6 cellular contexts compared by ENCODE assay signal in genomic region chr17:41810659-41811548, GRCh38. TPM values are rescaled to one million over a fixed set of nuclear protein-coding genes. Genes with fewer than 3 reads are reported as not detected.
DNase-seq lines count a peak whose midpoint lies in the region; ATAC-seq and TF ChIP-seq lines count a peak whose summit lies in the region.

No MANE protein-coding gene starts in this region.

- H3K4me3 ChIP-seq in BJ (ENCODE audit: low read depth, low read length) = peak overlapping the region; percentile 88
- peak overlapping the region; percentile 53 for H3K4me3 ChIP-seq in OCI-LY1 (ENCODE audit: low read depth, low read length, poor library complexity, severe bottlenecking)
- H3K4me3 ChIP-seq in left ventricle myocardium inferior = peak overlapping the region; percentile 89
- H3K4me3 ChIP-seq in tibial nerve = peak overlapping the region; percentile 74 to 86 (median 84)

- H3K9me3 ChIP-seq in OCI-LY1 (ENCODE audit: low read length) (no peaks in the 10 kb centered on the region), left ventricle myocardium inferior (replicated peaks) (no peaks in the 10 kb centered on the region), tibial nerve (no peaks in the 10 kb centered on the region)

- H3K27me3 ChIP-seq in BJ (ENCODE audit: control insufficient read depth, insufficient read depth, low read length) = no peaks in the 10 kb centered on the region
- peaks cover 7% of the 10 kb centered on the region; the same call in 1 of the 2 replicates for H3K27me3 ChIP-seq in OCI-LY1 (ENCODE audit: insufficient read depth, low read length)
- peaks cover 4% of the 10 kb centered on the region for H3K27me3 ChIP-seq in left ventricle myocardium inferior (ENCODE audit: low read depth)
- no peaks in the 10 kb centered on the region for H3K27me3 ChIP-seq in tibial nerve

- no peaks in the 10 kb centered on the region for H3F3A ChIP-seq in OCI-LY1 (ENCODE audit: insufficient read depth, low read length)

- TF ChIP-seq POLR2A in tibial nerve (IDR thresholded peaks at IDR 0.05) = no peak

- H3K79me2 ChIP-seq in OCI-LY1 (ENCODE audit: insufficient read depth, low read length) = no peaks in the 10 kb centered on the region

- H3K36me3 ChIP-seq in BJ (ENCODE audit: control insufficient read depth, insufficient read depth, low read length) = peaks cover 10% of the 10 kb centered on the region
- H3K36me3 ChIP-seq in OCI-LY1 (ENCODE audit: insufficient read depth, low read length) = no peaks in the 10 kb centered on the region
- H3K36me3 ChIP-seq in left ventricle myocardium inferior = peaks cover 5% of the 10 kb centered on the region
- H3K36me3 ChIP-seq in tibial nerve = peaks cover 0 to 19% (median 0%) of the 10 kb centered on the region in 3 donors

- intact Hi-C loops in left ventricle myocardium inferior (cut with micrococcal nuclease) = no loop called here

- no peak for ATAC-seq in HG03571 (IDR thresholded peaks at IDR 0.05; ENCODE audit: unreplicated experiment)

- no peak for TF ChIP-seq EP300 in tibial nerve (IDR thresholded peaks at IDR 0.05)

- no peaks in the 10 kb centered on the region for H4K20me1 ChIP-seq in OCI-LY1 (ENCODE audit: insufficient read depth, low read length)

- CTCF ChIA-PET in BJ (lab: Yijun Ruan, JAX) = interaction anchor here (0.6 to 4.4 kb wide), 15 partner anchors 9 to 152 kb away, joined by 3 to 36 read pairs (median 4); partner anchors contain the start of genes JUP and KLHL10

- 28 to 70% methylated on average over 19 to 48 of the region's 58 CpGs for WGBS in tibial nerve, 2 donors

- H3K27ac ChIP-seq in OCI-LY1 (ENCODE audit: low read depth, low read length, poor library complexity, severe bottlenecking) (no peak overlapping the region), left ventricle myocardium inferior (replicated peaks) (peak overlapping the region; percentile 76), tibial nerve (peak overlapping the region; percentile 2 to 84 (median 75))

- H3K4me2 ChIP-seq in OCI-LY1 (ENCODE audit: low read length) = peak overlapping the region; percentile 52

- H2AFZ ChIP-seq in OCI-LY1 (ENCODE audit: low read length) = no peak overlapping the region

- TF ChIP-seq CTCF in BJ (IDR thresholded peaks at IDR 0.05; ENCODE audit: insufficient read depth, low read depth, low read length) (no peak), OCI-LY1 (IDR thresholded peaks at IDR 0.05; ENCODE audit: low read length) (no peak), left ventricle myocardium inferior (IDR thresholded peaks at IDR 0.05; ENCODE audit: borderline replicate concordance) (no peak), tibial nerve (IDR thresholded peaks at IDR 0.05) (no peak)

- DNase-seq in BJ (ENCODE audit: low read depth) (no peak), left ventricle myocardium inferior (no peak), tibial nerve (ENCODE audit: low spot score in 2 of 2) (no peak)
- no peak for DNase-seq in stimulated activated CD4-positive, alpha-beta T cell treated with anti-CD3 and anti-CD28 coated beads, Interleukin-4, amount 100 ng/mL, for 24 hours

- peaks cover 7% of the 10 kb centered on the region for H3K4me1 ChIP-seq in OCI-LY1 (ENCODE audit: insufficient read depth, low read length, severe bottlenecking)
- H3K4me1 ChIP-seq in left ventricle myocardium inferior = peaks cover 39% of the 10 kb centered on the region
- peaks cover 0 to 45% (median 22%) of the 10 kb centered on the region in 4 donors for H3K4me1 ChIP-seq in tibial nerve

- peak overlapping the region; percentile 15; the same call in 1 of the 2 replicates for H3K9ac ChIP-seq in OCI-LY1 (ENCODE audit: low read length)

- POLR2A ChIA-PET in BJ (lab: Charles Lee) = interaction anchor here (0.6 kb wide), 1 partner anchor 213 kb away, joined by 5 read pairs; no protein-coding TSS in a partner anchor

- no peaks in the 10 kb centered on the region for H3K9me2 ChIP-seq in OCI-LY1 (ENCODE audit: low read depth, low read length)

RNA-seq across cellular contexts. Expression of gene P3H4, which starts 0.8 kb away (rescaled TPM):
- polyA plus RNA-seq in BJ (2011; rRNA removed) = 64.4 and 82.8 TPM in 2 replicates
- polyA minus RNA-seq in BJ (2011; rRNA and poly(A)+ RNA removed) = 24.7 and 28.9 TPM in 2 replicates
- total RNA-seq in left ventricle myocardium inferior (6.0 TPM), tibial nerve (10 to 100 TPM; 14.7 to 23.9 (median 22.0) TPM)

RNA-seq across cellular contexts. Expression of gene FKBP10, which starts 1.9 kb away (rescaled TPM):
- 885 and 1,571 TPM in 2 replicates for polyA plus RNA-seq in BJ (2011; rRNA removed)
- polyA minus RNA-seq in BJ (2011; rRNA and poly(A)+ RNA removed) = 420 and 568 TPM in 2 replicates
- total RNA-seq in left ventricle myocardium inferior = 10.4 TPM
- total RNA-seq in tibial nerve = 100 to 1,000 TPM in 1 of 4 donors, 10 to 100 TPM in 3; 47.9 to 103 (median 77.4) TPM

RNA-seq across cellular contexts. Expression of gene JUP, which starts 24.4 kb away (rescaled TPM):
- 7.3 and 9.4 TPM in 2 replicates for polyA plus RNA-seq in BJ (2011; rRNA removed)
- polyA minus RNA-seq in BJ (2011; rRNA and poly(A)+ RNA removed) = 10.6 and 16.2 TPM in 2 replicates
- total RNA-seq in left ventricle myocardium inferior = 160 TPM
- 10 to 100 TPM; 42.9 to 57.7 (median 51.6) TPM for total RNA-seq in tibial nerve

RNA-seq across cellular contexts. Expression of gene NT5C3B, which starts 25.1 kb away (rescaled TPM):
- 88.3 and 123 TPM in 2 replicates for polyA plus RNA-seq in BJ (2011; rRNA removed)
- polyA minus RNA-seq in BJ (2011; rRNA and poly(A)+ RNA removed) = 36.4 and 41.5 TPM in 2 replicates
- total RNA-seq in left ventricle myocardium inferior = 18.3 TPM
- 10 to 100 TPM; 31.0 to 77.1 (median 33.0) TPM for total RNA-seq in tibial nerve

RNA-seq across cellular contexts. Expression of gene KLHL10, which starts 26.7 kb away (rescaled TPM):
- 0.15 and 0.74 TPM in 2 replicates for polyA plus RNA-seq in BJ (2011; rRNA removed)
- polyA minus RNA-seq in BJ (2011; rRNA and poly(A)+ RNA removed) = 0.47 TPM in 1 of 2 replicates, not detected in the other
- total RNA-seq in left ventricle myocardium inferior (not detected), tibial nerve (not detected)
